12 cellular contexts compared by ENCODE assay signal in the genomic region with DNA sequence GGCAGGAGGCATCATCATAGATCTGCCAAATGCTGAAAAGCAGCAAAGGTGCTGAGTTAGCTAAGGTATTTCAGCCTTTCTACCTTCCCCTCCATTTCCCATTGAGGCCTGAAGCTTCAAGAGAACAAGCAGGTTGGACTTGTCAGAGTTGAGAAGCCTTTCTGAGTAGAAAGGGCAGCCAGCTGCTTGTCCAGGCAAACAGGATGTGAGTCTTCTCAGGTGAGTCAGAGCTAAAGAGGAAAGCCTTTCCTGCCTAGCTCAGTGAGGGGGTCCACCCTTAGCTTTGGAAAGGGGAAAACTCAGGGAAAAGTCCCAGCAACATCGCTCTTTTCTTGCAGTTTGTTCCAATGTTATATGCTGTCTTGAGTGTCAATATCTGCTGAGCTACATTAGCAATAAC. TPM values are rescaled to one million over a fixed set of nuclear protein-coding genes. Genes with fewer than 3 reads are reported as not detected.
A peak's percentile ranks its signal among the peaks of the same experiment; 100 is the strongest.
DNase-seq lines count a peak whose midpoint lies in the region; ATAC-seq, FAIRE-seq and TF ChIP-seq lines count a peak whose summit lies in the region.
"Had no signal": no experiment of that assay in that cellular context is flagged by ENCODE, and none has a peak within 500 bp of the region (broad histone marks: within the 10 kb centered on the region; RNA-seq: fewer than 3 reads in every experiment).

No MANE protein-coding gene starts in this region.

- CTCF ChIA-PET in GM10248 (lab: Yijun Ruan, JAX) = interaction anchor here (1.3 to 5.6 kb wide), 7 partner anchors 14 to 78 kb away, joined by 3 to 21 read pairs (median 3); no protein-coding TSS in a partner anchor

- H3K4me3 Mint-ChIP-seq in astrocyte (ENCODE audit: unreplicated experiment) = no peak overlapping the region

- ATAC-seq in GM21515 (IDR thresholded peaks at IDR 0.05; ENCODE audit: unreplicated experiment) (no peak), GM18861 (IDR thresholded peaks at IDR 0.05; ENCODE audit: unreplicated experiment) (no peak)

- H3K27me3 Mint-ChIP-seq in astrocyte (ENCODE audit: low read depth, unreplicated experiment) = peaks cover 4% of the 10 kb centered on the region

- no peaks in the 10 kb centered on the region for H3K36me3 ChIP-seq in astrocyte (ENCODE audit: insufficient read depth, low read length)
- H3K36me3 ChIP-seq: spleen had no signal

- TF ChIP-seq CTCF in GM10248 (IDR thresholded peaks at IDR 0.05; ENCODE audit: control extremely low read depth, extremely low read depth, low read depth, missing control alignments) = no peak
- TF ChIP-seq CTCF in astrocyte (IDR thresholded peaks at IDR 0.05; ENCODE audit: insufficient read depth, low read depth, low read length) = no peak
- no peak for TF ChIP-seq CTCF in GM13977 (IDR thresholded peaks at IDR 0.05; ENCODE audit: extremely low read depth, insufficient read depth, missing control alignments)

- no peak overlapping the region for H3K27ac ChIP-seq in astrocyte (ENCODE audit: low read depth, low read length)
- H3K27ac ChIP-seq: spleen had no signal

- H3K27ac Mint-ChIP-seq in astrocyte (ENCODE audit: unreplicated experiment) = no peak overlapping the region

- POLR2A ChIA-PET in GM10248 (lab: Yijun Ruan, JAX) = no interaction called here

- no peaks in the 10 kb centered on the region for H3K79me2 ChIP-seq in astrocyte (ENCODE audit: insufficient read depth, low read length)

- no peak overlapping the region for H3K4me3 ChIP-seq in astrocyte (ENCODE audit: insufficient read depth, low read depth, low read length)
- H3K4me3 ChIP-seq: spleen had no signal

- H3K36me3 Mint-ChIP-seq in astrocyte (ENCODE audit: low read depth, unreplicated experiment) = no peaks in the 10 kb centered on the region

- H3K9ac ChIP-seq in astrocyte (ENCODE audit: low read length) = no peak overlapping the region

- peaks cover 3% of the 10 kb centered on the region for H3K4me1 Mint-ChIP-seq in astrocyte (ENCODE audit: low read depth, unreplicated experiment)

- no peaks in the 10 kb centered on the region for H3K27me3 ChIP-seq in astrocyte (ENCODE audit: insufficient read depth, low read length)

- no peaks in the 10 kb centered on the region for H3K9me3 ChIP-seq in astrocyte (ENCODE audit: insufficient read depth, low read depth, low read length)
- H3K9me3 ChIP-seq: spleen had no signal

- H3K9me3 Mint-ChIP-seq in astrocyte (ENCODE audit: unreplicated experiment) = peaks cover 2% of the 10 kb centered on the region

- H3K4me2 ChIP-seq in astrocyte (ENCODE audit: low read length) = peak overlapping the region; percentile 36

- no peak overlapping the region for H2AFZ ChIP-seq in astrocyte (ENCODE audit: low read depth, low read length)

- H3K4me1 ChIP-seq in astrocyte (ENCODE audit: insufficient read depth, low read length) = peaks cover 7% of the 10 kb centered on the region

- in situ Hi-C loops in GM13977 (cut with MboI; ENCODE audit: low pct_unique_long_range_greater_than_20kb, low sequenced_read_pairs, unreplicated experiment) = no loop called here

- DNase-seq in GM10248 (ENCODE audit: extremely low spot score) (peak; percentile 34), HT1080 (ENCODE audit: low read depth) (peak; percentile 89), astrocyte (ENCODE audit: low read depth) (peak; percentile 33), lung microvascular endothelial cell (ENCODE audit: low read depth in 2 of 2) (peak; percentile 58 to 94), GM13977 (ENCODE audit: low spot score) (no peak), activated gamma-delta T cell (lab: John Stamatoyannopoulos, UW) (no peak)
- DNase-seq: DMS79 treated with DMSO at 0.1 percent for 48 hours, NCI-H1105 treated with DMSO at 0.1 percent for 48 hours, spleen had no signal

- H4K20me1 ChIP-seq in astrocyte (ENCODE audit: insufficient read depth, low read length) = no peaks in the 10 kb centered on the region

- no peak for FAIRE-seq in astrocyte (lab: Jason Lieb, UNC)

RNA-seq across cellular contexts. Expression of gene MPZL2, which starts 13.2 kb away (rescaled TPM):
- 2.6 and 5.6 TPM in 2 replicates for total RNA-seq in HT1080 (2014; rRNA removed; shearing (Covaris generic))
- 10.0 and 12.2 TPM in 2 replicates for polyA plus RNA-seq in HT1080 (2015; cell fraction: cytosol; rRNA removed)
- 24.8 and 27.8 TPM in 2 replicates for polyA plus RNA-seq in HT1080 (2015; cell fraction: nucleus; rRNA removed)
- total RNA-seq in astrocyte (0.50 and 0.95 TPM in 2 replicates), lung microvascular endothelial cell (4.4 and 14.2 TPM in 2 replicates)
- total RNA-seq: fibroblast of villous mesenchyme had no signal

RNA-seq across cellular contexts. Expression of gene MPZL3, which starts 25.1 kb away (rescaled TPM):
- total RNA-seq in HT1080 (2014; rRNA removed; shearing (Covaris generic)) = 1.7 and 2.2 TPM in 2 replicates
- 3.2 and 3.4 TPM in 2 replicates for polyA plus RNA-seq in HT1080 (2015; cell fraction: cytosol; rRNA removed)
- 3.4 and 3.9 TPM in 2 replicates for polyA plus RNA-seq in HT1080 (2015; cell fraction: nucleus; rRNA removed)
- total RNA-seq in astrocyte (8.2 and 8.5 TPM in 2 replicates), lung microvascular endothelial cell (1.4 and 5.2 TPM in 2 replicates)

RNA-seq across cellular contexts. Expression of gene CD3E, which starts 27.2 kb away (rescaled TPM):
- total RNA-seq in HT1080 (2014; rRNA removed; shearing (Covaris generic)) = 0.42 TPM in 1 of 2 replicates, not detected in the other
- polyA plus RNA-seq in HT1080 (2015; cell fraction: cytosol; rRNA removed) = not detected in 2 replicates
- polyA plus RNA-seq in HT1080 (2015; cell fraction: nucleus; rRNA removed) = not detected in 2 replicates
- total RNA-seq in astrocyte (not detected in 2 replicates), lung microvascular endothelial cell (not detected in 2 replicates)
- total RNA-seq: fibroblast of villous mesenchyme had no signal

RNA-seq across cellular contexts. Expression of gene JAML, which starts 52.5 kb away (rescaled TPM):
- total RNA-seq in HT1080 (2014; rRNA removed; shearing (Covaris generic)) = not detected in 2 replicates
- not detected in 2 replicates for polyA plus RNA-seq in HT1080 (2015; cell fraction: cytosol; rRNA removed)
- not detected in 2 replicates for polyA plus RNA-seq in HT1080 (2015; cell fraction: nucleus; rRNA removed)
- not detected in 2 replicates for total RNA-seq in astrocyte
- total RNA-seq in lung microvascular endothelial cell = under 0.01 TPM in 1 of 2 replicates, not detected in the other
- total RNA-seq: fibroblast of villous mesenchyme had no signal

Comparison
In these comparisons a context has a peak if more than half of its experiments do, and no peak if none do; other contexts are left out.
1. DNase-seq: peak in GM10248 (single experiment), HT1080 (single experiment), astrocyte (single experiment) and lung microvascular endothelial cell (2 of 2); none in GM13977 (single experiment) and activated gamma-delta T cell (single experiment).